In the genomic region with DNA sequence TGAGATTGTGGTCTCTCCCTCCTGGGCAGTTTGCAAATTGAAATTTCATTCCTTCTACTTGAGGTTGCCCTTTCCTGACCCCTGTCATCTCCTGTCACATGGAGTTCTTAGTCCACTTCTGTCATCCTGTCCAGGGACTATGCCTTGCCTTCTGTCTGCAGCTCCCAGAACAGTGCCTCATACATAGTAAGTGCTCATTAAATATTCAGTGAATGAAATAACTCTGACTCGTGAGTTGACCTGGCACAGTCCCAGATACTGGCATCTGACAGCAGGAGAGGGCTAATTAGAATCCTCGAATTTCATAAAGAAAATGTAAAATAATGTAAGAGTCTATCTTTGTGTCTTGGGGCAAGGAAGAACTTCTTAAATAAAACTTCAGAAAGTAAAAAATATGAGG, we compare ENCODE assay signal across 25 cellular contexts. TPM values are rescaled to one million over a fixed set of nuclear protein-coding genes. Genes with fewer than 3 reads are reported as not detected.
"Had no signal": no experiment of that assay in that cellular context is flagged by ENCODE, and none has a peak within 500 bp of the region (broad histone marks: within the 10 kb centered on the region; RNA-seq: fewer than 3 reads in every experiment).

No MANE protein-coding gene starts in this region.

- H3K9me3 ChIP-seq: ascending aorta, MG63 had no signal

- H3K36me3 ChIP-seq: ascending aorta, MG63 had no signal

- H3K4me1 ChIP-seq: ascending aorta had no signal

- ATAC-seq: activated naive CD4-positive, alpha-beta T cell treated with anti-CD3 and anti-CD28 coated beads, Interleukin-2, amount 50 U/mL, for 72 hours; activated naive CD8-positive, alpha-beta T cell treated with anti-CD3 and anti-CD28 coated beads, Interleukin-2, amount 50 U/mL, for 24 hours; activated T-cell treated with anti-CD3 and anti-CD28 coated beads, Interleukin-2, amount 50 U/mL, for 4 hours; Right ventricle myocardium inferior; T-cell had no signal

- H3K27me3 ChIP-seq: ascending aorta, MG63 had no signal

- H3K27ac ChIP-seq: ascending aorta, SK-N-MC, VCaP had no signal

- DNase-seq: activated CD4-positive, alpha-beta memory T cell treated with anti-CD3 and anti-CD28 coated beads for 36 hours; activated CD4-positive, alpha-beta T cell treated with anti-CD3 and anti-CD28 coated beads, Interleukin-2, amount 10 ng/mL, durations not matched to agents 7 days and 5 days; activated CD4-positive, CD25-positive, alpha-beta regulatory T cell; activated CD8-positive, alpha-beta memory T cell treated with anti-CD3 and anti-CD28 coated beads for 24 hours; activated effector memory CD4-positive, alpha-beta T cell treated with anti-CD3 and anti-CD28 coated beads, Interleukin-2, amount 50 U/mL, for 16 hours; activated naive CD4-positive, alpha-beta T cell treated with Interleukin-2 at 50 U/mL for 16 hours; activated naive CD8-positive, alpha-beta T cell treated with anti-CD3 and anti-CD28 coated beads, Interleukin-2, amount 50 U/mL, for 24 hours; activated T-cell treated with anti-CD3 and anti-CD28 coated beads, Interleukin-2, amount 50 U/mL, for 4 hours; amniotic stem cell; MG63; NCI-H1105; NCI-H1436; NCI-H1694 treated with DMSO at 0.1 percent for 48 hours; NCI-H2029 treated with DMSO at 0.1 percent for 48 hours; NCI-H446; NCI-H524; RPMI8226; T-cell; T-helper 2 cell; T1000 had no signal

- H3K4me3 ChIP-seq: ascending aorta, MG63, SK-N-MC had no signal

RNA-seq across cellular contexts. Expression of a gene that starts 50.8 kb away (rescaled TPM):
- total RNA-seq: ascending aorta had no signal
